ENCODE assay signal across 5 cellular contexts in genomic region chr3:56210201-56210774, GRCh38.
"Had no signal": no experiment of that assay in that cellular context is flagged by ENCODE, and none has a peak within 500 bp of the region (broad histone marks: within the 10 kb centered on the region; RNA-seq: fewer than 3 reads in every experiment).

No MANE protein-coding gene starts in this region.

- H2AFZ ChIP-seq: GM23338 had no signal

- H3K4me3 Mint-ChIP-seq: GM23338, H9 had no signal

- H3K27ac Mint-ChIP-seq: GM23338, H9 had no signal

- DNase-seq: H9, HCEC 1CT, IMR-90 had no signal

- ATAC-seq: GM23338, K562 had no signal

- H3K4me2 ChIP-seq: GM23338 had no signal

- H3K4me3 ChIP-seq: GM23338, K562 had no signal
